Comparison of ENCODE assay signal across 13 cellular contexts in genomic region chr3:133964547-133964946, GRCh38.
A peak's percentile ranks its signal among the peaks of the same experiment; 100 is the strongest.
DNase-seq lines count a peak whose midpoint lies in the region; ATAC-seq and TF ChIP-seq lines count a peak whose summit lies in the region.
"Had no signal": no experiment of that assay in that cellular context is flagged by ENCODE, and none has a peak within 500 bp of the region (broad histone marks: within the 10 kb centered on the region; RNA-seq: fewer than 3 reads in every experiment).

No MANE protein-coding gene starts in this region.

- POLR2A ChIA-PET in HEK293T (lab: Yijun Ruan, JAX): no interaction called here

- CTCF ChIA-PET in HEK293T (lab: Yijun Ruan, JAX): interaction anchor here (0.6 kb wide), 1 partner anchor 78 kb away, joined by 3 read pairs; no protein-coding TSS in a partner anchor

- peak; percentile 27 for DNase-seq in DMS53 (lab: John Stamatoyannopoulos, UW)
- DNase-seq in DMS53 treated with DMSO at 0.1 percent for 48 hours (lab: John Stamatoyannopoulos, UW; ENCODE audit: unreplicated experiment): no peak
- peak; percentile 74 for DNase-seq in KBM-7
- no peak for DNase-seq in astrocyte of the spinal cord (ENCODE audit: low read depth, low spot score)
- peak; percentile 36 to 49 for DNase-seq in lung microvascular endothelial cell (ENCODE audit: low read depth in 2 of 2)
- no peak for DNase-seq in HEK293T (ENCODE audit: extremely low spot score)
- no peak for DNase-seq in activated naive CD4-positive, alpha-beta T cell treated with anti-CD3 and anti-CD28 coated beads, Interleukin-2, amount 50 U/mL, for 16 hours
- DNase-seq: amygdala; GDM1; NCI-H345; stimulated activated CD4-positive, alpha-beta T cell treated with anti-CD3 and anti-CD28 coated beads, Interleukin-1b, Interleukin-23, amount 100 ng/mL, for 48 hours; SW 1271 had no signal

- in situ Hi-C loops in KBM-7 (cut with MboI; ENCODE audit: low pct_unique_long_range_greater_than_20kb, low sequenced_read_pairs) (no loop called here), astrocyte of the spinal cord (cut with HindIII; ENCODE audit: low sequenced_read_pairs) (no loop called here)

- peak; percentile 22 for TF ChIP-seq CTCF in astrocyte of the spinal cord (IDR thresholded peaks at IDR 0.05; ENCODE audit: low read depth, low read length)

- no peak overlapping the region for H3K4me3 ChIP-seq in astrocyte of the spinal cord (ENCODE audit: low read depth, low read length)

- ATAC-seq in HG03039 (IDR thresholded peaks at IDR 0.05; ENCODE audit: unreplicated experiment): no peak

TF ChIP-seq in HEK293T, 16 proteins besides CTCF, POLR2A, EP300 and RAD21:
- TF ChIP-seq FOXA1 (IDR thresholded peaks at IDR 0.05) (no peak), BHLHE40 (IDR thresholded peaks at IDR 0.05; ENCODE audit: borderline replicate concordance) (no peak), LEF1 (IDR thresholded peaks at IDR 0.05; ENCODE audit: borderline replicate concordance) (no peak), CTBP1 (IDR thresholded peaks at IDR 0.05; ENCODE audit: borderline replicate concordance) (no peak), ZNF384 (IDR thresholded peaks at IDR 0.05) (no peak)

Comparison
In these comparisons a context has a peak if more than half of its experiments do, and no peak if none do; other contexts are left out.
1. DNase-seq: peak in DMS53 (single experiment), KBM-7 (single experiment) and lung microvascular endothelial cell (2 of 2); none in DMS53 treated with DMSO at 0.1 percent for 48 hours (single experiment), astrocyte of the spinal cord (single experiment), HEK293T (single experiment) and activated naive CD4-positive, alpha-beta T cell treated with anti-CD3 and anti-CD28 coated beads, Interleukin-2, amount 50 U/mL, for 16 hours (single experiment).